24 cellular contexts compared by ENCODE assay signal in genomic region chr5:149400304-149400703, GRCh38. TPM values are rescaled to one million over a fixed set of nuclear protein-coding genes. Genes with fewer than 3 reads are reported as not detected.
A peak's percentile ranks its signal among the peaks of the same experiment; 100 is the strongest.
DNase-seq lines count a peak whose midpoint lies in the region; ATAC-seq and TF ChIP-seq lines count a peak whose summit lies in the region.
"Had no signal": no experiment of that assay in that cellular context is flagged by ENCODE, and none has a peak within 500 bp of the region (broad histone marks: within the 10 kb centered on the region; RNA-seq: fewer than 3 reads in every experiment).

No MANE protein-coding gene starts in this region.

- no peak for TF ChIP-seq POLR2A in esophagus muscularis mucosa (IDR thresholded peaks at IDR 0.05; ENCODE audit: low read depth)

- peak; percentile 65 for ATAC-seq in sciatic nerve
- no peak for ATAC-seq in GM21825 (IDR thresholded peaks at IDR 0.05; ENCODE audit: unreplicated experiment)
- ATAC-seq: activated CD8-positive, alpha-beta T cell treated with anti-CD3 and anti-CD28 coated beads, Interleukin-2, amount 10 ng/mL, durations not matched to agents 7 days and 5 days; T-cell had no signal

- no peaks in the 10 kb centered on the region for H3K4me1 Mint-ChIP-seq in activated naive CD4-positive, alpha-beta T cell treated with anti-CD3 and anti-CD28 coated beads for 36 hours (ENCODE audit: low read depth)
- H3K4me1 Mint-ChIP-seq: CD8-positive, alpha-beta memory T cell; IgD-negative memory B cell; T-cell had no signal

- H3K9me3 ChIP-seq in esophagus muscularis mucosa (no peaks in the 10 kb centered on the region), mesodermal cell (ENCODE audit: control insufficient read depth, low read length) (no peaks in the 10 kb centered on the region)

- peaks cover 5 to 36% (median 35%) of the 10 kb centered on the region in 4 donors for H3K4me1 ChIP-seq in esophagus muscularis mucosa
- H3K4me1 ChIP-seq in mesodermal cell (ENCODE audit: control insufficient read depth, insufficient read depth, low read length, poor library complexity, severe bottlenecking) = peaks cover 43% of the 10 kb centered on the region

- intact Hi-C loops in esophagus muscularis mucosa (cut with DNase I) = no loop called here
- intact Hi-C loops in sciatic nerve (cut with DNase I) = no loop called here
- intact Hi-C loops in activated naive CD4-positive, alpha-beta T cell treated with anti-CD3 and anti-CD28 coated beads for 36 hours (cut with micrococcal nuclease) = no loop called here

- H3K27ac Mint-ChIP-seq in activated naive CD4-positive, alpha-beta T cell treated with anti-CD3 and anti-CD28 coated beads for 36 hours = no peak overlapping the region
- H3K27ac Mint-ChIP-seq: activated CD8-positive, alpha-beta T cell treated with anti-CD3 and anti-CD28 coated beads, Interleukin-2, amount 10 ng/mL, durations not matched to agents 7 days and 5 days; activated T-helper 1 cell treated with anti-CD3 and anti-CD28 coated beads, Interleukin-12 subunit alpha, Interleukin-12 subunit beta, Interleukin-2, Interleukin-4 antibody, amounts not matched to agents 30 ng/mL and 10 ng/mL and 1 ng/mL, durations not matched to agents 14 hours and 24 hours and 36 hours; HFFc6; IgD-negative memory B cell; stimulated activated naive CD8-positive, alpha-beta T cell treated with anti-CD3 and anti-CD28 coated beads, Interleukin-15, Interleukin-2, amounts not matched to agents 100 ng/mL and 50 ng/mL, for 24 hours; T-cell had no signal

- CTCF ChIA-PET in activated naive CD4-positive, alpha-beta T cell treated with anti-CD3 and anti-CD28 coated beads for 36 hours (lab: Charles Lee) = interaction anchor here (0.6 to 1.4 kb wide), 9 partner anchors 10 to 38 kb away, joined by 3 to 5 read pairs (median 3); no protein-coding TSS in a partner anchor

- no peaks in the 10 kb centered on the region for H3K27me3 Mint-ChIP-seq in activated naive CD4-positive, alpha-beta T cell treated with anti-CD3 and anti-CD28 coated beads for 36 hours (ENCODE audit: low read depth)
- H3K27me3 Mint-ChIP-seq: stimulated activated naive CD8-positive, alpha-beta T cell treated with anti-CD3 and anti-CD28 coated beads, Interleukin-15, Interleukin-2, amounts not matched to agents 100 ng/mL and 50 ng/mL, for 24 hours had no signal

- peak overlapping the region; percentile 66 to 77 (median 73) for H3K27ac ChIP-seq in esophagus muscularis mucosa (replicated peaks in 1 of 4)
- H3K27ac ChIP-seq in mesodermal cell (ENCODE audit: low read depth, low read length, severe bottlenecking) = peak overlapping the region; percentile 60
- H3K27ac ChIP-seq: VCaP had no signal

- no peak for TF ChIP-seq EP300 in esophagus muscularis mucosa (IDR thresholded peaks at IDR 0.05)

- DNase-seq in LHCN-M2 (ENCODE audit: low read depth) (peak; percentile 32), esophagus muscularis mucosa (ENCODE audit: extremely low spot score) (no peak), sciatic nerve (ENCODE audit: low spot score) (no peak), NCI-H510A treated with DMSO at 0.1 percent for 48 hours (lab: John Stamatoyannopoulos, UW) (no peak), amniotic stem cell (lab: John Stamatoyannopoulos, UW) (no peak)
- no peak for DNase-seq in activated naive CD4-positive, alpha-beta T cell treated with anti-CD3 and anti-CD28 coated beads for 36 hours
- DNase-seq: activated CD8-positive, alpha-beta T cell treated with anti-CD3 and anti-CD28 coated beads, Interleukin-2, amount 10 ng/mL, durations not matched to agents 7 days and 5 days; amygdala; CD8-positive, alpha-beta memory T cell; DND-41; HFFc6; mammary epithelial cell; NCI-H2081; stimulated activated CD4-positive, alpha-beta T cell treated with anti-CD3 and anti-CD28 coated beads, Interleukin-15, amount 100 ng/mL, for 24 hours; T-cell had no signal

- H3K4me3 ChIP-seq in esophagus muscularis mucosa (no peak overlapping the region), mesodermal cell (ENCODE audit: extremely low read depth, insufficient read depth, low read length, poor library complexity, severe bottlenecking) (no peak overlapping the region)

- no peaks in the 10 kb centered on the region for H3K27me3 ChIP-seq in esophagus muscularis mucosa

- H3K36me3 ChIP-seq in esophagus muscularis mucosa (no peaks in the 10 kb centered on the region), mesodermal cell (ENCODE audit: control insufficient read depth, insufficient read depth, low read length) (no peaks in the 10 kb centered on the region)

- H3K4me3 Mint-ChIP-seq in activated naive CD4-positive, alpha-beta T cell treated with anti-CD3 and anti-CD28 coated beads for 36 hours = no peak overlapping the region
- H3K4me3 Mint-ChIP-seq: activated CD8-positive, alpha-beta T cell treated with anti-CD3 and anti-CD28 coated beads, Interleukin-2, amount 10 ng/mL, durations not matched to agents 7 days and 5 days; activated T-helper 1 cell treated with anti-CD3 and anti-CD28 coated beads, Interleukin-12 subunit alpha, Interleukin-12 subunit beta, Interleukin-2, Interleukin-4 antibody, amounts not matched to agents 30 ng/mL and 10 ng/mL and 1 ng/mL, durations not matched to agents 14 hours and 24 hours and 36 hours; CD8-positive, alpha-beta memory T cell; HFFc6; IgD-negative memory B cell; stimulated activated naive CD8-positive, alpha-beta T cell treated with anti-CD3 and anti-CD28 coated beads, Interleukin-15, Interleukin-2, amounts not matched to agents 100 ng/mL and 50 ng/mL, for 24 hours; T-cell had no signal

- no peaks in the 10 kb centered on the region for H3K36me3 Mint-ChIP-seq in activated naive CD4-positive, alpha-beta T cell treated with anti-CD3 and anti-CD28 coated beads for 36 hours (ENCODE audit: low read depth)
- H3K36me3 Mint-ChIP-seq: T-cell had no signal

- WGBS in esophagus muscularis mucosa = 59% methylated on average over 6 of the region's 6 CpGs
- 76 to 77% methylated on average over 4 to 5 of the region's 6 CpGs for WGBS in mesodermal cell (ENCODE audit: insufficient coverage in 2 of 2), 2 experiments

- no peaks in the 10 kb centered on the region for H3K9me3 Mint-ChIP-seq in activated naive CD4-positive, alpha-beta T cell treated with anti-CD3 and anti-CD28 coated beads for 36 hours
- H3K9me3 Mint-ChIP-seq: activated T-helper 1 cell treated with anti-CD3 and anti-CD28 coated beads, Interleukin-12 subunit alpha, Interleukin-12 subunit beta, Interleukin-2, Interleukin-4 antibody, amounts not matched to agents 30 ng/mL and 10 ng/mL and 1 ng/mL, durations not matched to agents 14 hours and 24 hours and 36 hours; HFFc6; stimulated activated naive CD8-positive, alpha-beta T cell treated with anti-CD3 and anti-CD28 coated beads, Interleukin-15, Interleukin-2, amounts not matched to agents 100 ng/mL and 50 ng/mL, for 24 hours; T-cell had no signal

- TF ChIP-seq CTCF in esophagus muscularis mucosa (IDR thresholded peaks at IDR 0.05) = no peak

RNA-seq across cellular contexts. Expression of gene IL17B, which starts 21.2 kb away (rescaled TPM):
- total RNA-seq in LHCN-M2 (2014; rRNA removed) (not detected in 2 replicates), esophagus muscularis mucosa (10 to 100 TPM in 2 of 4 donors, 1 to 10 TPM in 2; 2.5 to 20.3 (median 8.0) TPM), sciatic nerve (51.7 TPM)
- polyA plus RNA-seq in LHCN-M2 (2012) = not detected
- 1.7 TPM for polyA plus RNA-seq in mesodermal cell (2013, experiment 1 of 2)
- polyA plus RNA-seq in mesodermal cell (2013, experiment 2 of 2) = 1.0 TPM
- total RNA-seq in activated naive CD4-positive, alpha-beta T cell treated with anti-CD3 and anti-CD28 coated beads for 36 hours = not detected
- total RNA-seq: activated CD8-positive, alpha-beta T cell treated with anti-CD3 and anti-CD28 coated beads, Interleukin-2, amount 10 ng/mL, durations not matched to agents 7 days and 5 days; activated T-helper 1 cell treated with anti-CD3 and anti-CD28 coated beads, Interleukin-12 subunit alpha, Interleukin-12 subunit beta, Interleukin-2, Interleukin-4 antibody, amounts not matched to agents 30 ng/mL and 10 ng/mL and 1 ng/mL, durations not matched to agents 14 hours and 24 hours and 36 hours; CD8-positive, alpha-beta memory T cell; cerebellum; frontal cortex; RPMI7951; T-cell had no signal
- polyA plus RNA-seq: CD8-positive, alpha-beta memory T cell; IgD-negative memory B cell; mammary epithelial cell had no signal

RNA-seq across cellular contexts. Expression of gene PCYOX1L, which starts 42.5 kb away (rescaled TPM):
- total RNA-seq in LHCN-M2 (2014; rRNA removed) (5.9 and 6.3 TPM in 2 replicates), esophagus muscularis mucosa (1 to 10 TPM; 4.0 to 5.8 (median 4.7) TPM), sciatic nerve (10.8 TPM)
- polyA plus RNA-seq in LHCN-M2 (2012) = 5.0 TPM
- 13.9 TPM for polyA plus RNA-seq in mesodermal cell (2013, experiment 1 of 2)
- 13.2 TPM for polyA plus RNA-seq in mesodermal cell (2013, experiment 2 of 2)
- 10 to 100 TPM; 19.9 to 21.0 TPM for total RNA-seq in activated naive CD4-positive, alpha-beta T cell treated with anti-CD3 and anti-CD28 coated beads for 36 hours

RNA-seq across cellular contexts. Expression of gene GRPEL2, which starts 55.0 kb away (rescaled TPM):
- total RNA-seq in LHCN-M2 (2014; rRNA removed) (13.9 and 16.8 TPM in 2 replicates), esophagus muscularis mucosa (10 to 100 TPM in 1 of 4 donors, 1 to 10 TPM in 3; 7.8 to 14.9 (median 8.7) TPM), sciatic nerve (21.6 TPM)
- polyA plus RNA-seq in LHCN-M2 (2012) = 3.4 TPM
- polyA plus RNA-seq in mesodermal cell (2013, experiment 1 of 2) = 11.0 TPM
- 12.0 TPM for polyA plus RNA-seq in mesodermal cell (2013, experiment 2 of 2)
- 10 to 100 TPM; 44.7 to 49.6 TPM for total RNA-seq in activated naive CD4-positive, alpha-beta T cell treated with anti-CD3 and anti-CD28 coated beads for 36 hours
